In genomic region chr9:112437406-112437805, GRCh38 we compare ENCODE assay signal across 19 cellular contexts.
"Had no signal": no experiment of that assay in that cellular context is flagged by ENCODE, and none has a peak within 500 bp of the region (broad histone marks: within the 10 kb centered on the region; RNA-seq: fewer than 3 reads in every experiment).

No MANE protein-coding gene starts in this region.

- FAIRE-seq: colon, RCC 7860 had no signal

- ATAC-seq: activated T-cell treated with anti-CD3 and anti-CD28 coated beads, Interleukin-2, amount 50 U/mL, for 4 hours; PC-3; T-helper 17 cell had no signal

- DNase-seq: activated B cell treated with CpG ODN at 0.5 μM for 24 hours; activated CD4-positive, alpha-beta T cell treated with anti-CD3 and anti-CD28 coated beads for 1 hour; activated CD4-positive, alpha-beta T cell treated with anti-CD3 and anti-CD28 coated beads, Interleukin-2, amount 10 ng/mL, durations not matched to agents 24 days and 14 days; activated CD4-positive, alpha-beta T cell treated with anti-CD3 and anti-CD28 coated beads, Interleukin-2, amount 50 U/mL, for 48 hours; activated effector memory CD4-positive, alpha-beta T cell treated with anti-CD3 and anti-CD28 coated beads, Interleukin-2, amount 50 U/mL, for 16 hours; activated naive CD4-positive, alpha-beta T cell treated with Interleukin-2 at 50 U/mL for 16 hours; activated T-cell treated with anti-CD3 and anti-CD28 coated beads, Interleukin-2, amount 50 U/mL, for 4 hours; cerebellar nuclear complex; KG1; NCI-H1092; NCI-H1930; NCI-H345; NCI-H526; PC-3; SHP77 treated with DMSO at 0.1 percent for 48 hours; T-helper 17 cell; T-helper 9 cell had no signal
